ENCODE assay signal across 11 cellular contexts in genomic region chr4:137226900-137227299, GRCh38.
A peak's percentile ranks its signal among the peaks of the same experiment; 100 is the strongest.
DNase-seq lines count a peak whose midpoint lies in the region; ATAC-seq and TF ChIP-seq lines count a peak whose summit lies in the region.
"Had no signal": no experiment of that assay in that cellular context is flagged by ENCODE, and none has a peak within 500 bp of the region (broad histone marks: within the 10 kb centered on the region; RNA-seq: fewer than 3 reads in every experiment).

No MANE protein-coding gene starts in this region.

- no peak overlapping the region for H3K4ac ChIP-seq in H9 (ENCODE audit: low read depth, low read length)

- H4K8ac ChIP-seq in H9 (replicated peaks; ENCODE audit: insufficient read length, low read depth, low read length), result no peak overlapping the region

- DNase-seq in AG04450 (ENCODE audit: low read depth, low spot score), result no peak
- DNase-seq in H9, result no peak
- no peak for DNase-seq in Panc1 (ENCODE audit: low read depth, low spot score)
- peak in 1 of 2 donors; percentile 18 for DNase-seq in foreskin keratinocyte
- DNase-seq in activated CD8-positive, alpha-beta memory T cell treated with anti-CD3 and anti-CD28 coated beads, Interleukin-2, amount 50 U/mL, for 48 hours, result no peak
- DNase-seq in stimulated activated naive CD4-positive, alpha-beta T cell treated with Interleukin-2 at 50 U/mL for 16 hours (lab: John Stamatoyannopoulos, UW), result no peak
- no peak for DNase-seq in foreskin melanocyte
- DNase-seq: activated CD4-positive, alpha-beta T cell treated with anti-CD3 and anti-CD28 coated beads for 48 hours; body of pancreas had no signal

- H2BK20ac ChIP-seq in H9 (ENCODE audit: low read depth, low read length, poor library complexity, severe bottlenecking), result no peak overlapping the region

- no peaks in the 10 kb centered on the region for H3K79me2 ChIP-seq in H9 (ENCODE audit: insufficient read depth, low read length)

- H3T11ph ChIP-seq in H9 (ENCODE audit: low read length), result no peak overlapping the region

- no peak overlapping the region for H2BK5ac ChIP-seq in H9 (ENCODE audit: insufficient read length, low read length)

- ATAC-seq in Panc1 (no peak), foreskin keratinocyte (peak; percentile 73), HG02981 (IDR thresholded peaks at IDR 0.05; ENCODE audit: unreplicated experiment) (no peak)
- ATAC-seq: body of pancreas had no signal

- no peaks in the 10 kb centered on the region for H3K23me2 ChIP-seq in H9 (ENCODE audit: insufficient read length, low read depth, low read length, poor library complexity, severe bottlenecking)

- no peak overlapping the region for H2AFZ ChIP-seq in H9 (ENCODE audit: low read length)

- H3K36me3 Mint-ChIP-seq in H9 (ENCODE audit: insufficient read depth in 1 of 3, low read depth in 3 of 3), result peaks cover 7 to 10% (median 9%) of the 10 kb centered on the region in 3 experiments; a peak in 6 of 7 replicates

- H3K9me3 Mint-ChIP-seq in H9, result peaks cover 6 to 7% of the 10 kb centered on the region in 2 experiments; a peak in 4 of 5 replicates

- CTCF ChIA-PET in AG04450 (lab: Charles Lee) (interaction anchor here (0.6 kb wide), 1 partner anchor 466 kb away, joined by 3 read pairs; no protein-coding TSS in a partner anchor), Panc1 (lab: Charles Lee) (no interaction called here)

- no peak overlapping the region for H3K23ac ChIP-seq in H9 (ENCODE audit: insufficient read length, low read depth, low read length)

- no peak overlapping the region for H2AK5ac ChIP-seq in H9 (ENCODE audit: insufficient read length, low read length)

- H3K4me3 ChIP-seq in AG04450 (ENCODE audit: low read depth, low read length), result no peak overlapping the region
- H3K4me3 ChIP-seq in Panc1 (ENCODE audit: low read depth in 2 of 2, low read length in 2 of 2), result no peak overlapping the region
- H3K4me3 ChIP-seq: body of pancreas had no signal

- H3K4me2 ChIP-seq in H9 (ENCODE audit: insufficient read depth, insufficient read length, low read length), result no peak overlapping the region

- no peaks in the 10 kb centered on the region for H3K36me3 ChIP-seq in Panc1 (ENCODE audit: control insufficient read depth, insufficient read depth, low read length)

- in situ Hi-C loops in Panc1 (cut with HindIII; ENCODE audit: low pct_unique_long_range_greater_than_20kb, low sequenced_read_pairs), result no loop called here

- no TSS peak for BruUV-seq in Panc1 (replicated peaks; lab: Mats Ljungman, UMichigan)

- H3K27ac ChIP-seq in AG04450 (ENCODE audit: low read depth, low read length) (no peak overlapping the region), H9 (ENCODE audit: insufficient read length, low read depth, low read length) (no peak overlapping the region), Panc1 (ENCODE audit: low read length) (no peak overlapping the region), foreskin keratinocyte (no peak overlapping the region)
- H3K27ac ChIP-seq: body of pancreas had no signal

- TF ChIP-seq CTCF in AG04450 (IDR thresholded peaks at IDR 0.05; ENCODE audit: low read depth, low read length) (peak; percentile 47), H9 (conservative IDR thresholded peaks at IDR 0.05) (peak; percentile 49), Panc1 (IDR thresholded peaks at IDR 0.05) (peak; percentile 36; the same call in 1 of the 2 replicates), foreskin keratinocyte (conservative IDR thresholded peaks at IDR 0.05) (peak; percentile 64)

- no peak overlapping the region for H3K56ac ChIP-seq in H9 (ENCODE audit: insufficient read length, low read depth, low read length)

- H3K14ac ChIP-seq in H9 (ENCODE audit: insufficient read depth, low read length), result no peak overlapping the region

- H2BK15ac ChIP-seq in H9 (ENCODE audit: low read depth, low read length), result no peak overlapping the region

- H3K27me3 ChIP-seq in AG04450 (ENCODE audit: control insufficient read depth, insufficient read depth, low read length) (no peaks in the 10 kb centered on the region), H9 (ENCODE audit: insufficient read depth, low read length) (no peaks in the 10 kb centered on the region), Panc1 (ENCODE audit: control insufficient read depth, insufficient read depth, low read length) (no peaks in the 10 kb centered on the region), foreskin keratinocyte (no peaks in the 10 kb centered on the region)
- H3K27me3 ChIP-seq: body of pancreas had no signal

- no peaks in the 10 kb centered on the region for H4K20me1 ChIP-seq in H9 (ENCODE audit: control insufficient read depth, insufficient read depth, insufficient read length)

- H2BK12ac ChIP-seq in H9 (ENCODE audit: insufficient read length, low read depth, low read length), result no peak overlapping the region

- no peak overlapping the region for H3K18ac ChIP-seq in H9 (ENCODE audit: insufficient read length, low read depth, low read length)

- no peak overlapping the region for H4K91ac ChIP-seq in H9 (ENCODE audit: insufficient read length, low read depth, low read length)

- H2BK120ac ChIP-seq in H9 (ENCODE audit: low read depth, low read length, poor library complexity, severe bottlenecking), result no peak overlapping the region

- H3K9ac ChIP-seq in H9 (ENCODE audit: extremely low read depth, insufficient read length, low read length), result no peak overlapping the region

- no CpG with 5 or more reads among the region's 2 CpGs for WGBS in H9 (ENCODE audit: extremely low coverage, insufficient read length, low lambda C conversion rate)

- POLR2A ChIA-PET in AG04450 (lab: Yijun Ruan, JAX) (interaction anchor here (0.7 kb wide), 1 partner anchor 437 kb away, joined by 4 read pairs; no protein-coding TSS in a partner anchor), Panc1 (lab: Charles Lee) (no interaction called here)

- no peaks in the 10 kb centered on the region for H3K4me1 Mint-ChIP-seq in H9

- intact Hi-C loops in Panc1 (cut with micrococcal nuclease; ENCODE audit: unreplicated experiment), result no loop called here

- H4K5ac ChIP-seq in H9 (ENCODE audit: insufficient read length, low read depth, low read length), result no peak overlapping the region

- H3K4me1 ChIP-seq in H9 (ENCODE audit: insufficient read depth, low read length), result no peaks in the 10 kb centered on the region
- no peaks in the 10 kb centered on the region for H3K4me1 ChIP-seq in Panc1 (ENCODE audit: control insufficient read depth, insufficient read depth, low read length)
- no peaks in the 10 kb centered on the region for H3K4me1 ChIP-seq in foreskin keratinocyte
- H3K4me1 ChIP-seq: body of pancreas had no signal

- H3K79me1 ChIP-seq in H9 (ENCODE audit: insufficient read depth, low read depth, low read length, poor library complexity, severe bottlenecking), result no peaks in the 10 kb centered on the region

- H3K4me3 Mint-ChIP-seq in H9, result no peak overlapping the region
- H3K4me3 Mint-ChIP-seq: stimulated activated naive CD8-positive, alpha-beta T cell treated with anti-CD3 and anti-CD28 coated beads, Interleukin-15, Interleukin-2, amounts not matched to agents 100 ng/mL and 50 ng/mL, for 24 hours had no signal

- H3K27ac Mint-ChIP-seq in H9, result no peak overlapping the region
- H3K27ac Mint-ChIP-seq: stimulated activated naive CD8-positive, alpha-beta T cell treated with anti-CD3 and anti-CD28 coated beads, Interleukin-15, Interleukin-2, amounts not matched to agents 100 ng/mL and 50 ng/mL, for 24 hours had no signal

- no peaks in the 10 kb centered on the region; the same call in 1 of the 2 replicates for H3K27me3 Mint-ChIP-seq in H9 (ENCODE audit: low read depth)
- H3K27me3 Mint-ChIP-seq: stimulated activated naive CD8-positive, alpha-beta T cell treated with anti-CD3 and anti-CD28 coated beads, Interleukin-15, Interleukin-2, amounts not matched to agents 100 ng/mL and 50 ng/mL, for 24 hours had no signal

- H3K9me3 ChIP-seq in AG04450 (ENCODE audit: control insufficient read depth, insufficient read depth, low read length) (no peaks in the 10 kb centered on the region; the same call in 1 of the 2 replicates), H9 (ENCODE audit: control insufficient read depth, low read depth, low read length) (no peaks in the 10 kb centered on the region), Panc1 (ENCODE audit: control insufficient read depth, insufficient read depth, low read depth, low read length) (no peaks in the 10 kb centered on the region)
- H3K9me3 ChIP-seq: body of pancreas had no signal
